ENCODE assay signal across 1 cellular context in the genomic region with DNA sequence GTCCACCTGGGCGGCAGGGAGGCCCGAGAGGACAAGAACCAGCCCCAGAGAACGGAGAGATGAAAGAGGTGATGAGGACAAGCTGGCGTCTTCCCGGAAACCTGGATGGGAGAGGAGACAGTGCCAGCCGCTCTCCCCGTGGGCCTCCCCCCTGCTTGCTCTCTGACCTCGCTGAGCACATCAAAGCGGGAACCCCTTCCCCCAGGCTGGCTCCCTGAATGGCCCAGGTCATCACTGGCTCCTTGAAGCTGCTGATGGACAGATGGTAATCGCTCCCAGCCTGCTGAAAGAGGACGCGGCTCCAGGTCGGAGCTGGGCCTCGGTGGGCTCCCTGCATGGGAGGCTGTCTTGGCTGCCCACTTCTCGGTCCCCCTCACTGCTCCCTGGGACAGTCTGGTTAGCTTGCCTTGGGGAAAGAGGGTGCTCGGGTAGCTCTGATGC.
TF ChIP-seq lines count a peak whose summit lies in the region.

No MANE protein-coding gene starts in this region.

TF ChIP-seq in HepG2, 621 proteins besides CTCF, POLR2A, EP300 and RAD21 (continued from another document and continues in another):
- TF ChIP-seq, protein P1, sequence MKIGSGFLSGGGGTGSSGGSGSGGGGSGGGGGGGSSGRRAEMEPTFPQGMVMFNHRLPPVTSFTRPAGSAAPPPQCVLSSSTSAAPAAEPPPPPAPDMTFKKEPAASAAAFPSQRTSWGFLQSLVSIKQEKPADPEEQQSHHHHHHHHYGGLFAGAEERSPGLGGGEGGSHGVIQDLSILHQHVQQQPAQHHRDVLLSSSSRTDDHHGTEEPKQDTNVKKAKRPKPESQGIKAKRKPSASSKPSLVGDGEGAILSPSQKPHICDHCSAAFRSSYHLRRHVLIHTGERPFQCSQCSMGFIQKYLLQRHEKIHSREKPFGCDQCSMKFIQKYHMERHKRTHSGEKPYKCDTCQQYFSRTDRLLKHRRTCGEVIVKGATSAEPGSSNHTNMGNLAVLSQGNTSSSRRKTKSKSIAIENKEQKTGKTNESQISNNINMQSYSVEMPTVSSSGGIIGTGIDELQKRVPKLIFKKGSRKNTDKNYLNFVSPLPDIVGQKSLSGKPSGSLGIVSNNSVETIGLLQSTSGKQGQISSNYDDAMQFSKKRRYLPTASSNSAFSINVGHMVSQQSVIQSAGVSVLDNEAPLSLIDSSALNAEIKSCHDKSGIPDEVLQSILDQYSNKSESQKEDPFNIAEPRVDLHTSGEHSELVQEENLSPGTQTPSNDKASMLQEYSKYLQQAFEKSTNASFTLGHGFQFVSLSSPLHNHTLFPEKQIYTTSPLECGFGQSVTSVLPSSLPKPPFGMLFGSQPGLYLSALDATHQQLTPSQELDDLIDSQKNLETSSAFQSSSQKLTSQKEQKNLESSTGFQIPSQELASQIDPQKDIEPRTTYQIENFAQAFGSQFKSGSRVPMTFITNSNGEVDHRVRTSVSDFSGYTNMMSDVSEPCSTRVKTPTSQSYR (CRISPR knock-in tag; IDR thresholded peaks at IDR 0.05; ENCODE audit: borderline replicate concordance), result peak; percentile 97
- TF ChIP-seq, protein P2, sequence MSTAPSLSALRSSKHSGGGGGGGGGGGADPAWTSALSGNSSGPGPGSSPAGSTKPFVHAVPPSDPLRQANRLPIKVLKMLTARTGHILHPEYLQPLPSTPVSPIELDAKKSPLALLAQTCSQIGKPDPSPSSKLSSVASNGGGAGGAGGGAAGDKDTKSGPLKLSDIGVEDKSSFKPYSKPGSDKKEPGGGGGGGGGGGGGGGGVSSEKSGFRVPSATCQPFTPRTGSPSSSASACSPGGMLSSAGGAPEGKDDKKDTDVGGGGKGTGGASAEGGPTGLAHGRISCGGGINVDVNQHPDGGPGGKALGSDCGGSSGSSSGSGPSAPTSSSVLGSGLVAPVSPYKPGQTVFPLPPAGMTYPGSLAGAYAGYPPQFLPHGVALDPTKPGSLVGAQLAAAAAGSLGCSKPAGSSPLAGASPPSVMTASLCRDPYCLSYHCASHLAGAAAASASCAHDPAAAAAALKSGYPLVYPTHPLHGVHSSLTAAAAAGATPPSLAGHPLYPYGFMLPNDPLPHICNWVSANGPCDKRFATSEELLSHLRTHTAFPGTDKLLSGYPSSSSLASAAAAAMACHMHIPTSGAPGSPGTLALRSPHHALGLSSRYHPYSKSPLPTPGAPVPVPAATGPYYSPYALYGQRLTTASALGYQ (CRISPR knock-in tag; IDR thresholded peaks at IDR 0.05), result peak; percentile 50; the same call in 1 of the 2 replicates
- TF ChIP-seq ZNF550 (CRISPR knock-in tag; IDR thresholded peaks at IDR 0.05; ENCODE audit: borderline replicate concordance), result 0 out of 2 replicates have a peak, but pooled peaks have one; percentile 22
- peak; percentile 64 for TF ChIP-seq NR2C2 (CRISPR knock-in tag; IDR thresholded peaks at IDR 0.05; ENCODE audit: borderline replicate concordance)
- TF ChIP-seq POLR2G (IDR thresholded peaks at IDR 0.05; ENCODE audit: low read depth, low read length), result peak; percentile 44; the same call in 1 of the 2 replicates
- TF ChIP-seq ZSCAN25 (CRISPR knock-in tag; IDR thresholded peaks at IDR 0.05), result peak; percentile 96
- TF ChIP-seq, protein P3, sequence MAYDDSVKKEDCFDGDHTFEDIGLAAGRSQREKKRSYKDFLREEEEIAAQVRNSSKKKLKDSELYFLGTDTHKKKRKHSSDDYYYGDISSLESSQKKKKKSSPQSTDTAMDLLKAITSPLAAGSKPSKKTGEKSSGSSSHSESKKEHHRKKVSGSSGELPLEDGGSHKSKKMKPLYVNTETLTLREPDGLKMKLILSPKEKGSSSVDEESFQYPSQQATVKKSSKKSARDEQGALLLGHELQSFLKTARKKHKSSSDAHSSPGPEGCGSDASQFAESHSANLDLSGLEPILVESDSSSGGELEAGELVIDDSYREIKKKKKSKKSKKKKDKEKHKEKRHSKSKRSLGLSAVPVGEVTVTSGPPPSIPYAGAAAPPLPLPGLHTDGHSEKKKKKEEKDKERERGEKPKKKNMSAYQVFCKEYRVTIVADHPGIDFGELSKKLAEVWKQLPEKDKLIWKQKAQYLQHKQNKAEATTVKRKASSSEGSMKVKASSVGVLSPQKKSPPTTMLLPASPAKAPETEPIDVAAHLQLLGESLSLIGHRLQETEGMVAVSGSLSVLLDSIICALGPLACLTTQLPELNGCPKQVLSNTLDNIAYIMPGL (CRISPR knock-in tag; IDR thresholded peaks at IDR 0.05; ENCODE audit: borderline replicate concordance in 1 of 2, low read depth in 1 of 2), result 0 out of 4 replicates have a peak, but pooled peaks of 1 of the 2 experiments have one; percentile 28
- TF ChIP-seq ZNF143 (CRISPR knock-in tag; IDR thresholded peaks at IDR 0.05), result no peak
- TF ChIP-seq, protein P4, sequence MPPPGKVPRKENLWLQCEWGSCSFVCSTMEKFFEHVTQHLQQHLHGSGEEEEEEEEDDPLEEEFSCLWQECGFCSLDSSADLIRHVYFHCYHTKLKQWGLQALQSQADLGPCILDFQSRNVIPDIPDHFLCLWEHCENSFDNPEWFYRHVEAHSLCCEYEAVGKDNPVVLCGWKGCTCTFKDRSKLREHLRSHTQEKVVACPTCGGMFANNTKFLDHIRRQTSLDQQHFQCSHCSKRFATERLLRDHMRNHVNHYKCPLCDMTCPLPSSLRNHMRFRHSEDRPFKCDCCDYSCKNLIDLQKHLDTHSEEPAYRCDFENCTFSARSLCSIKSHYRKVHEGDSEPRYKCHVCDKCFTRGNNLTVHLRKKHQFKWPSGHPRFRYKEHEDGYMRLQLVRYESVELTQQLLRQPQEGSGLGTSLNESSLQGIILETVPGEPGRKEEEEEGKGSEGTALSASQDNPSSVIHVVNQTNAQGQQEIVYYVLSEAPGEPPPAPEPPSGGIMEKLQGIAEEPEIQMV (CRISPR knock-in tag; IDR thresholded peaks at IDR 0.05; ENCODE audit: low read depth), result no peak
- TF ChIP-seq ZSCAN22 (CRISPR knock-in tag; IDR thresholded peaks at IDR 0.05), result no peak
- TF ChIP-seq, protein P5, sequence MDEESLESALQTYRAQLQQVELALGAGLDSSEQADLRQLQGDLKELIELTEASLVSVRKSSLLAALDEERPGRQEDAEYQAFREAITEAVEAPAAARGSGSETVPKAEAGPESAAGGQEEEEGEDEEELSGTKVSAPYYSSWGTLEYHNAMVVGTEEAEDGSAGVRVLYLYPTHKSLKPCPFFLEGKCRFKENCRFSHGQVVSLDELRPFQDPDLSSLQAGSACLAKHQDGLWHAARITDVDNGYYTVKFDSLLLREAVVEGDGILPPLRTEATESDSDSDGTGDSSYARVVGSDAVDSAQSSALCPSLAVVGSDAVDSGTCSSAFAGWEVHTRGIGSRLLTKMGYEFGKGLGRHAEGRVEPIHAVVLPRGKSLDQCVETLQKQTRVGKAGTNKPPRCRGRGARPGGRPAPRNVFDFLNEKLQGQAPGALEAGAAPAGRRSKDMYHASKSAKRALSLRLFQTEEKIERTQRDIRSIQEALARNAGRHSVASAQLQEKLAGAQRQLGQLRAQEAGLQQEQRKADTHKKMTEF (CRISPR knock-in tag; IDR thresholded peaks at IDR 0.05), result peak; percentile 54; the same call in 1 of the 2 replicates
- TF ChIP-seq FOXC1 (CRISPR knock-in tag; IDR thresholded peaks at IDR 0.05; ENCODE audit: borderline replicate concordance), result no peak
- no peak for TF ChIP-seq TBL1XR1 (IDR thresholded peaks at IDR 0.05; ENCODE audit: borderline replicate concordance, low read length, partially characterized antibody)
- TF ChIP-seq HCFC1 (IDR thresholded peaks at IDR 0.05; ENCODE audit: low read depth, low read length), result no peak
- TF ChIP-seq FIP1L1 (IDR thresholded peaks at IDR 0.05; ENCODE audit: borderline replicate concordance, insufficient read depth, low read depth, low read length), result 0 out of 2 replicates have a peak, but pooled peaks have one; percentile 52
- TF ChIP-seq GABPB1 (CRISPR knock-in tag; IDR thresholded peaks at IDR 0.05), result peak; percentile 57
- TF ChIP-seq MYNN (CRISPR knock-in tag; IDR thresholded peaks at IDR 0.05; ENCODE audit: low read depth), result no peak
- peak; percentile 70; the same call in 1 of the 2 replicates for TF ChIP-seq ERF (CRISPR knock-in tag; IDR thresholded peaks at IDR 0.05)
- TF ChIP-seq EZH2 (conservative IDR thresholded peaks at IDR 0.05; ENCODE audit: low read depth, low read length), result no peak
- no peak for TF ChIP-seq REL (CRISPR knock-in tag; conservative IDR thresholded peaks at IDR 0.05)
- 0 out of 2 replicates have a peak, but pooled peaks have one; percentile 18 for TF ChIP-seq KDM6A (CRISPR knock-in tag; IDR thresholded peaks at IDR 0.05; ENCODE audit: low read depth)
- peak; percentile 71 for TF ChIP-seq HIVEP1 (CRISPR knock-in tag; IDR thresholded peaks at IDR 0.05)
- TF ChIP-seq SOX5 (CRISPR knock-in tag; IDR thresholded peaks at IDR 0.05; ENCODE audit: borderline replicate concordance), result peak; percentile 67
- TF ChIP-seq KDM5B (CRISPR knock-in tag; IDR thresholded peaks at IDR 0.05; ENCODE audit: borderline replicate concordance), result peak; percentile 19; the same call in 1 of the 2 replicates
- TF ChIP-seq, protein P6, sequence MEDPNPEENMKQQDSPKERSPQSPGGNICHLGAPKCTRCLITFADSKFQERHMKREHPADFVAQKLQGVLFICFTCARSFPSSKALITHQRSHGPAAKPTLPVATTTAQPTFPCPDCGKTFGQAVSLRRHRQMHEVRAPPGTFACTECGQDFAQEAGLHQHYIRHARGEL (CRISPR knock-in tag; IDR thresholded peaks at IDR 0.05), result peak; percentile 59; the same call in 1 of the 2 replicates
- TF ChIP-seq, protein P7, sequence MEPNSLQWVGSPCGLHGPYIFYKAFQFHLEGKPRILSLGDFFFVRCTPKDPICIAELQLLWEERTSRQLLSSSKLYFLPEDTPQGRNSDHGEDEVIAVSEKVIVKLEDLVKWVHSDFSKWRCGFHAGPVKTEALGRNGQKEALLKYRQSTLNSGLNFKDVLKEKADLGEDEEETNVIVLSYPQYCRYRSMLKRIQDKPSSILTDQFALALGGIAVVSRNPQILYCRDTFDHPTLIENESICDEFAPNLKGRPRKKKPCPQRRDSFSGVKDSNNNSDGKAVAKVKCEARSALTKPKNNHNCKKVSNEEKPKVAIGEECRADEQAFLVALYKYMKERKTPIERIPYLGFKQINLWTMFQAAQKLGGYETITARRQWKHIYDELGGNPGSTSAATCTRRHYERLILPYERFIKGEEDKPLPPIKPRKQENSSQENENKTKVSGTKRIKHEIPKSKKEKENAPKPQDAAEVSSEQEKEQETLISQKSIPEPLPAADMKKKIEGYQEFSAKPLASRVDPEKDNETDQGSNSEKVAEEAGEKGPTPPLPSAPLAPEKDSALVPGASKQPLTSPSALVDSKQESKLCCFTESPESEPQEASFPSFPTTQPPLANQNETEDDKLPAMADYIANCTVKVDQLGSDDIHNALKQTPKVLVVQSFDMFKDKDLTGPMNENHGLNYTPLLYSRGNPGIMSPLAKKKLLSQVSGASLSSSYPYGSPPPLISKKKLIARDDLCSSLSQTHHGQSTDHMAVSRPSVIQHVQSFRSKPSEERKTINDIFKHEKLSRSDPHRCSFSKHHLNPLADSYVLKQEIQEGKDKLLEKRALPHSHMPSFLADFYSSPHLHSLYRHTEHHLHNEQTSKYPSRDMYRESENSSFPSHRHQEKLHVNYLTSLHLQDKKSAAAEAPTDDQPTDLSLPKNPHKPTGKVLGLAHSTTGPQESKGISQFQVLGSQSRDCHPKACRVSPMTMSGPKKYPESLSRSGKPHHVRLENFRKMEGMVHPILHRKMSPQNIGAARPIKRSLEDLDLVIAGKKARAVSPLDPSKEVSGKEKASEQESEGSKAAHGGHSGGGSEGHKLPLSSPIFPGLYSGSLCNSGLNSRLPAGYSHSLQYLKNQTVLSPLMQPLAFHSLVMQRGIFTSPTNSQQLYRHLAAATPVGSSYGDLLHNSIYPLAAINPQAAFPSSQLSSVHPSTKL (CRISPR knock-in tag; IDR thresholded peaks at IDR 0.05), result peak; percentile 82
- no peak for TF ChIP-seq CAMTA2 (CRISPR knock-in tag; IDR thresholded peaks at IDR 0.05; ENCODE audit: borderline replicate concordance)
- TF ChIP-seq WIZ (CRISPR knock-in tag; IDR thresholded peaks at IDR 0.05), result no peak
- TF ChIP-seq ZNF317 (CRISPR knock-in tag; IDR thresholded peaks at IDR 0.05), result peak; percentile 61; the same call in 1 of the 2 replicates
- TF ChIP-seq, protein P8, sequence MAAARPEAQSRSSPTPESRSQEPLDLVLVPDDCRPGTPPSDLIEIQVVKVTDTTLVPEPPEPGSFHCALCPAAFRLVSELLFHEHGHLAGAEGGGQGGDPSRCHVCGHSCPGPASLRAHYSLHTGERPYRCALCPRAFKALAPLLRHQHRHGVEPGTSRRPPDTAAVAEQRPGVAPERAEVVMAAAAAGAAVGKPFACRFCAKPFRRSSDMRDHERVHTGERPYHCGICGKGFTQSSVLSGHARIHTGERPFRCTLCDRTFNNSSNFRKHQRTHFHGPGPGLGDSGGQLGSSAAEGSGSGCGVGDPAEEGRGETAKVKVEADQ (CRISPR knock-in tag; IDR thresholded peaks at IDR 0.05; ENCODE audit: borderline replicate concordance), result no peak
- peak; percentile 91 for TF ChIP-seq HNRNPL (IDR thresholded peaks at IDR 0.05; ENCODE audit: low read depth, low read length)
- TF ChIP-seq, protein P9, sequence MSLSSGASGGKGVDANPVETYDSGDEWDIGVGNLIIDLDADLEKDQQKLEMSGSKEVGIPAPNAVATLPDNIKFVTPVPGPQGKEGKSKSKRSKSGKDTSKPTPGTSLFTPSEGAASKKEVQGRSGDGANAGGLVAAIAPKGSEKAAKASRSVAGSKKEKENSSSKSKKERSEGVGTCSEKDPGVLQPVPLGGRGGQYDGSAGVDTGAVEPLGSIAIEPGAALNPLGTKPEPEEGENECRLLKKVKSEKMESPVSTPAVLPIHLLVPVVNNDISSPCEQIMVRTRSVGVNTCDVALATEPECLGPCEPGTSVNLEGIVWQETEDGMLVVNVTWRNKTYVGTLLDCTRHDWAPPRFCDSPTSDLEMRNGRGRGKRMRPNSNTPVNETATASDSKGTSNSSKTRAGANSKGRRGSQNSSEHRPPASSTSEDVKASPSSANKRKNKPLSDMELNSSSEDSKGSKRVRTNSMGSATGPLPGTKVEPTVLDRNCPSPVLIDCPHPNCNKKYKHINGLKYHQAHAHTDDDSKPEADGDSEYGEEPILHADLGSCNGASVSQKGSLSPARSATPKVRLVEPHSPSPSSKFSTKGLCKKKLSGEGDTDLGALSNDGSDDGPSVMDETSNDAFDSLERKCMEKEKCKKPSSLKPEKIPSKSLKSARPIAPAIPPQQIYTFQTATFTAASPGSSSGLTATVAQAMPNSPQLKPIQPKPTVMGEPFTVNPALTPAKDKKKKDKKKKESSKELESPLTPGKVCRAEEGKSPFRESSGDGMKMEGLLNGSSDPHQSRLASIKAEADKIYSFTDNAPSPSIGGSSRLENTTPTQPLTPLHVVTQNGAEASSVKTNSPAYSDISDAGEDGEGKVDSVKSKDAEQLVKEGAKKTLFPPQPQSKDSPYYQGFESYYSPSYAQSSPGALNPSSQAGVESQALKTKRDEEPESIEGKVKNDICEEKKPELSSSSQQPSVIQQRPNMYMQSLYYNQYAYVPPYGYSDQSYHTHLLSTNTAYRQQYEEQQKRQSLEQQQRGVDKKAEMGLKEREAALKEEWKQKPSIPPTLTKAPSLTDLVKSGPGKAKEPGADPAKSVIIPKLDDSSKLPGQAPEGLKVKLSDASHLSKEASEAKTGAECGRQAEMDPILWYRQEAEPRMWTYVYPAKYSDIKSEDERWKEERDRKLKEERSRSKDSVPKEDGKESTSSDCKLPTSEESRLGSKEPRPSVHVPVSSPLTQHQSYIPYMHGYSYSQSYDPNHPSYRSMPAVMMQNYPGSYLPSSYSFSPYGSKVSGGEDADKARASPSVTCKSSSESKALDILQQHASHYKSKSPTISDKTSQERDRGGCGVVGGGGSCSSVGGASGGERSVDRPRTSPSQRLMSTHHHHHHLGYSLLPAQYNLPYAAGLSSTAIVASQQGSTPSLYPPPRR (CRISPR knock-in tag; IDR thresholded peaks at IDR 0.05; ENCODE audit: borderline replicate concordance), result peak; percentile 59; the same call in 1 of the 2 replicates
- 0 out of 2 replicates have a peak, but pooled peaks have one; percentile 27 for TF ChIP-seq RBFOX2 (IDR thresholded peaks at IDR 0.05; ENCODE audit: low read depth, low read length)
- TF ChIP-seq ZNF350 (CRISPR knock-in tag; IDR thresholded peaks at IDR 0.05; ENCODE audit: borderline replicate concordance, low read depth), result peak; percentile 46; the same call in 1 of the 2 replicates
- TF ChIP-seq ZFP62 (CRISPR knock-in tag; IDR thresholded peaks at IDR 0.05), result no peak
- TF ChIP-seq POGZ (CRISPR knock-in tag; IDR thresholded peaks at IDR 0.05), result 0 out of 2 replicates have a peak, but pooled peaks have one; percentile 21
